ENCODE assay signal across 26 cellular contexts in the genomic region with DNA sequence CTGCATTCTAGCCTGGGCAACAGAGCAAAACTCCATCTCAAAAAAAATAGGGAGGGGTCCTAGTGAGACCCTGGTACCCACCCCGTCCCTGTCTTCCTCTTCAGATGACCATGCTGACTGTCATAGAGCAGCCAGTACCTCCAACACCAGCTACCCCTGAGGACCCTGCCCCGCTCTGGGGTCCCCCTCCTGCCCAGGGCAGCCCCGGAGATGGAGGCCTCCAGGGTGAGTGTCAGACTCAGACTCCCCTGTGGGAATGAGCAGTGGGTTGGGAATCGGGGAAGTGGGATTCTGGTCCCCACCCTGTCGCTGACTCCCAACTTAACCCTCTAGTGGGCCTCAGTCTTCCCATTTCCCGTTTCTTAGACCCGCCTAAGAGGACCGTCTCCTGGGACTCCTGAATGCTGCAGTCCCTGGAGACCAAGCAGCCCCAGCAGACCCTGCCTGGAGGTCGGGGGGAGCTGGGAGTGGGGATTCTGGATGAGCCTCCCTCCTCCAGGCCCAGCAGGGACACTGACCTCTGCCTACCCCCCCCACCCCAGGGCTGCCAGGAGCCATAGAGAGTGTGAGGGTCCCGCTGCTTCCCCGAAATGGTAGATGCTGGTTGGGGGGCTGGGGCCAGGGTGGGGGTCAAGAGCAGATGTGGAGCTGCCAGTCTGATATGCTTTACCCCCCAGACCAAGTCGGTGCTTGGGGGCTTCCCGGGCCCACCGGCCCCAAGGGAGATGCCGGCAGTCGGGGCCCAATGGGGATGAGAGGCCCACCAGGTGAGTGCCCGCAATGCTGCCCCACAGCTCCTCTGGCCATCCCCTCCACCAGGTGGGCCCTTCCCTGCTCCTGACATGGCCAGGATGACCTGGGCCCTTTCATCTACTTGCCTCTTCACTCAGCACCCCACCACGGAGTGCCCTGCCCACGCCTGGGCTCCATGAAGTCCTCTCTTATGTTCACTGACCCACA. TPM values are rescaled to one million over a fixed set of nuclear protein-coding genes. Genes with fewer than 3 reads are reported as not detected.
"Had no signal": no experiment of that assay in that cellular context is flagged by ENCODE, and none has a peak within 500 bp of the region (broad histone marks: within the 10 kb centered on the region; RNA-seq: fewer than 3 reads in every experiment).

No MANE protein-coding gene starts in this region.

- H3K4me1 Mint-ChIP-seq: central memory CD8-positive, alpha-beta T cell; natural killer cell had no signal

- H3K27me3 Mint-ChIP-seq: effector memory CD8-positive, alpha-beta T cell had no signal

- H3K9me3 ChIP-seq: breast epithelium, esophagus squamous epithelium, gastrocnemius medialis, neutrophil, pancreas, thoracic aorta, upper lobe of right lung had no signal

- ATAC-seq: activated T-cell treated with anti-CD3 and anti-CD28 coated beads, Interleukin-2, amount 50 U/mL, for 72 hours; effector memory CD8-positive, alpha-beta T cell; gastrocnemius medialis; natural killer cell had no signal

- H3K4me1 ChIP-seq: breast epithelium, upper lobe of right lung had no signal

- H3K27ac Mint-ChIP-seq: activated naive CD4-positive, alpha-beta T cell treated with anti-CD3 and anti-CD28 coated beads for 36 hours; activated T-cell treated with anti-CD3 and anti-CD28 coated beads, Interleukin-2, amount 50 U/mL, for 72 hours; natural killer cell had no signal

- H3K27me3 ChIP-seq: breast epithelium, dorsolateral prefrontal cortex, esophagus squamous epithelium, gastrocnemius medialis, neutrophil, pancreas, upper lobe of right lung had no signal

- H3K9me3 Mint-ChIP-seq: effector memory CD8-positive, alpha-beta T cell had no signal

- H3K4me3 ChIP-seq: breast epithelium, dorsolateral prefrontal cortex, esophagus squamous epithelium, gastrocnemius medialis, pancreas, thoracic aorta, upper lobe of right lung had no signal

- H3K4me3 Mint-ChIP-seq: activated naive CD4-positive, alpha-beta T cell treated with anti-CD3 and anti-CD28 coated beads for 36 hours; activated T-cell treated with anti-CD3 and anti-CD28 coated beads, Interleukin-2, amount 50 U/mL, for 72 hours; central memory CD8-positive, alpha-beta T cell; effector memory CD8-positive, alpha-beta T cell; natural killer cell had no signal

- H3K27ac ChIP-seq: dorsolateral prefrontal cortex, gastrocnemius medialis, neutrophil, thoracic aorta had no signal

- DNase-seq: activated CD4-positive, alpha-beta T cell treated with anti-CD3 and anti-CD28 coated beads for 4 hours; activated CD4-positive, alpha-beta T cell treated with anti-CD3 and anti-CD28 coated beads, Interleukin-2, amount 50 U/mL, for 48 hours; activated CD4-positive, CD25-positive, alpha-beta regulatory T cell; activated effector memory CD4-positive, alpha-beta T cell treated with Interleukin-2 at 50 U/mL for 16 hours; activated naive CD4-positive, alpha-beta T cell treated with anti-CD3 and anti-CD28 coated beads for 36 hours; activated T-cell treated with anti-CD3 and anti-CD28 coated beads, Interleukin-2, amount 50 U/mL, for 72 hours; dorsolateral prefrontal cortex; effector memory CD8-positive, alpha-beta T cell; esophagus squamous epithelium; gastrocnemius medialis; head of caudate nucleus; hypothalamus; left cardiac atrium; midbrain; natural killer cell; stimulated activated CD4-positive, alpha-beta T cell treated with anti-CD3 and anti-CD28 coated beads, Interleukin-1b, Interleukin-23, amount 100 ng/mL, for 48 hours; T-helper 9 cell; upper lobe of right lung had no signal

- H3K36me3 ChIP-seq: breast epithelium, esophagus squamous epithelium, gastrocnemius medialis, neutrophil, pancreas, thoracic aorta, upper lobe of right lung had no signal

RNA-seq across cellular contexts. Expression of gene EMID1, which starts 25.5 kb away (rescaled TPM):
- total RNA-seq: activated CD8-positive, alpha-beta memory T cell treated with anti-CD3 and anti-CD28 coated beads for 36 hours; activated naive CD4-positive, alpha-beta T cell treated with anti-CD3 and anti-CD28 coated beads for 36 hours; pulmonary artery endothelial cell; T-helper 1 cell treated with Interleukin-12 subunit alpha and Interleukin-12 subunit beta and Interleukin-4 antibody, amounts not matched to agents 30 ng/mL and 1 ng/mL, for 36 hours had no signal
